ENCODE assay signal across 11 cellular contexts in genomic region chr10:60827791-60828488, GRCh38. TPM values are rescaled to one million over a fixed set of nuclear protein-coding genes. Genes with fewer than 3 reads are reported as not detected.
DNase-seq lines count a peak whose midpoint lies in the region; ATAC-seq and TF ChIP-seq lines count a peak whose summit lies in the region.
"Had no signal": no experiment of that assay in that cellular context is flagged by ENCODE, and none has a peak within 500 bp of the region (broad histone marks: within the 10 kb centered on the region; RNA-seq: fewer than 3 reads in every experiment).

No MANE protein-coding gene starts in this region.

- no peak overlapping the region for H3K4me3 Mint-ChIP-seq in activated CD4-positive, alpha-beta T cell treated with anti-CD3 and anti-CD28 coated beads, Interleukin-2, amount 10 ng/mL, durations not matched to agents 7 days and 5 days

- H3K36me3 Mint-ChIP-seq in activated CD4-positive, alpha-beta T cell treated with anti-CD3 and anti-CD28 coated beads, Interleukin-2, amount 10 ng/mL, durations not matched to agents 7 days and 5 days (ENCODE audit: low read depth): no peaks in the 10 kb centered on the region

- H3K27ac Mint-ChIP-seq in activated CD4-positive, alpha-beta T cell treated with anti-CD3 and anti-CD28 coated beads, Interleukin-2, amount 10 ng/mL, durations not matched to agents 7 days and 5 days: no peak overlapping the region

- H3K4me1 ChIP-seq in BLaER1 treated with 17β-estradiol and CSF1 and Interleukin-3, amounts not matched to agents 10 nM and 100 nM: peaks cover 5 to 17% (median 10%) of the 10 kb centered on the region in 10 experiments; a peak in 16 of 20 replicates
- H3K4me1 ChIP-seq in RWPE2 (ENCODE audit: insufficient read depth, poor library complexity, severe bottlenecking): peaks cover 4% of the 10 kb centered on the region
- peaks cover 28% of the 10 kb centered on the region for H3K4me1 ChIP-seq in mesodermal cell (ENCODE audit: control insufficient read depth, insufficient read depth, low read length, poor library complexity, severe bottlenecking)

- H3K4me3 ChIP-seq in BLaER1 treated with 17β-estradiol and CSF1 and Interleukin-3, amounts not matched to agents 10 nM and 100 nM: no peak overlapping the region
- H3K4me3 ChIP-seq in RWPE2 (ENCODE audit: severe bottlenecking) (no peak overlapping the region), mesodermal cell (ENCODE audit: extremely low read depth, insufficient read depth, low read length, poor library complexity, severe bottlenecking) (no peak overlapping the region)

- no peaks in the 10 kb centered on the region for H3K27me3 ChIP-seq in BLaER1 treated with 17β-estradiol and CSF1 and Interleukin-3, amounts not matched to agents 10 nM and 100 nM
- H3K27me3 ChIP-seq in RWPE2 (ENCODE audit: insufficient read depth, poor library complexity, severe bottlenecking): no peaks in the 10 kb centered on the region
- H3K27me3 ChIP-seq: BE2C had no signal

- H3K4me2 ChIP-seq in BLaER1 treated with 17β-estradiol and CSF1 and Interleukin-3, amounts not matched to agents 10 nM and 100 nM: peak overlapping the region in 10 of 11 experiments; percentile 2 to 85 (median 25); a peak in 12 of 22 replicates
- H3K4me2 ChIP-seq: KMS-11 had no signal

- DNase-seq in RWPE2 (ENCODE audit: low spot score) (no peak), nucleus accumbens (lab: John Stamatoyannopoulos, UW) (no peak), cortex of kidney (lab: John Stamatoyannopoulos, UW) (no peak)
- no peak for DNase-seq in activated T-cell treated with anti-CD3 and anti-CD28 coated beads, Interleukin-2, amount 50 U/mL, for 48 hours
- DNase-seq in activated CD4-positive, alpha-beta T cell treated with anti-CD3 and anti-CD28 coated beads, Interleukin-2, amount 10 ng/mL, durations not matched to agents 7 days and 5 days: no peak
- DNase-seq: BE2C, cerebellar nuclear complex had no signal

- H3K27me3 Mint-ChIP-seq in activated CD4-positive, alpha-beta T cell treated with anti-CD3 and anti-CD28 coated beads, Interleukin-2, amount 10 ng/mL, durations not matched to agents 7 days and 5 days: no peaks in the 10 kb centered on the region

- WGBS in mesodermal cell (ENCODE audit: insufficient coverage in 2 of 2), 2 experiments: 15 to 47% methylated on average over 2 of the region's 5 CpGs

- H3K9me3 Mint-ChIP-seq in activated CD4-positive, alpha-beta T cell treated with anti-CD3 and anti-CD28 coated beads, Interleukin-2, amount 10 ng/mL, durations not matched to agents 7 days and 5 days: no peaks in the 10 kb centered on the region

- H4K20me1 ChIP-seq in BLaER1 treated with 17β-estradiol and CSF1 and Interleukin-3, amounts not matched to agents 10 nM and 100 nM: no peaks in the 10 kb centered on the region

- POLR2A ChIA-PET in activated CD4-positive, alpha-beta T cell treated with anti-CD3 and anti-CD28 coated beads, Interleukin-2, amount 10 ng/mL, durations not matched to agents 7 days and 5 days (lab: Charles Lee): no interaction called here

- no peaks in the 10 kb centered on the region for H3K9me3 ChIP-seq in BLaER1 treated with 17β-estradiol and CSF1 and Interleukin-3, amounts not matched to agents 10 nM and 100 nM (replicated peaks in 1 of 11)
- H3K9me3 ChIP-seq in RWPE2 (ENCODE audit: severe bottlenecking) (no peaks in the 10 kb centered on the region), mesodermal cell (ENCODE audit: control insufficient read depth, low read length) (peaks cover 4% of the 10 kb centered on the region)
- H3K9me3 ChIP-seq: BE2C had no signal

- H3K9ac ChIP-seq in BLaER1 treated with 17β-estradiol and CSF1 and Interleukin-3, amounts not matched to agents 10 nM and 100 nM: no peak overlapping the region
- H3K9ac ChIP-seq: KMS-11 had no signal

- no peak for TF ChIP-seq CTCF in RWPE2 (IDR thresholded peaks at IDR 0.05; ENCODE audit: poor library complexity, severe bottlenecking)

- peak overlapping the region in 3 of 11 experiments; percentile 9 to 41 (median 36); a peak in 6 of 22 replicates for H3K27ac ChIP-seq in BLaER1 treated with 17β-estradiol and CSF1 and Interleukin-3, amounts not matched to agents 10 nM and 100 nM
- peak overlapping the region; percentile 72 for H3K27ac ChIP-seq in RWPE2 (ENCODE audit: poor library complexity, severe bottlenecking)
- H3K27ac ChIP-seq in mesodermal cell (ENCODE audit: low read depth, low read length, severe bottlenecking): peak overlapping the region; percentile 95
- H3K27ac ChIP-seq: KMS-11 had no signal

- ATAC-seq in RWPE2 (ENCODE audit: low read depth) (peak; percentile 85), esophagus mucosa (peak; percentile 17)

- CTCF ChIA-PET in activated CD4-positive, alpha-beta T cell treated with anti-CD3 and anti-CD28 coated beads, Interleukin-2, amount 10 ng/mL, durations not matched to agents 7 days and 5 days (lab: Charles Lee): no interaction called here

- H3K36me3 ChIP-seq in BLaER1 treated with 17β-estradiol and CSF1 and Interleukin-3, amounts not matched to agents 10 nM and 100 nM: no peaks in the 10 kb centered on the region
- H3K36me3 ChIP-seq in RWPE2 (ENCODE audit: low read depth) (no peaks in the 10 kb centered on the region), mesodermal cell (ENCODE audit: control insufficient read depth, insufficient read depth, low read length) (no peaks in the 10 kb centered on the region)
- H3K36me3 ChIP-seq: BE2C had no signal

- H3K4me1 Mint-ChIP-seq in activated CD4-positive, alpha-beta T cell treated with anti-CD3 and anti-CD28 coated beads, Interleukin-2, amount 10 ng/mL, durations not matched to agents 7 days and 5 days: peaks cover 12% of the 10 kb centered on the region

RNA-seq across cellular contexts. Expression of gene CDK1, which starts 49.7 kb away (rescaled TPM):
- total RNA-seq in esophagus mucosa: 25.2 TPM
- 165 TPM for polyA plus RNA-seq in mesodermal cell (2013, experiment 1 of 2)
- 176 TPM for polyA plus RNA-seq in mesodermal cell (2013, experiment 2 of 2)
- total RNA-seq in activated CD4-positive, alpha-beta T cell treated with anti-CD3 and anti-CD28 coated beads, Interleukin-2, amount 10 ng/mL, durations not matched to agents 7 days and 5 days: 100 to 1,000 TPM; 127 to 132 TPM
